In the genomic region with DNA sequence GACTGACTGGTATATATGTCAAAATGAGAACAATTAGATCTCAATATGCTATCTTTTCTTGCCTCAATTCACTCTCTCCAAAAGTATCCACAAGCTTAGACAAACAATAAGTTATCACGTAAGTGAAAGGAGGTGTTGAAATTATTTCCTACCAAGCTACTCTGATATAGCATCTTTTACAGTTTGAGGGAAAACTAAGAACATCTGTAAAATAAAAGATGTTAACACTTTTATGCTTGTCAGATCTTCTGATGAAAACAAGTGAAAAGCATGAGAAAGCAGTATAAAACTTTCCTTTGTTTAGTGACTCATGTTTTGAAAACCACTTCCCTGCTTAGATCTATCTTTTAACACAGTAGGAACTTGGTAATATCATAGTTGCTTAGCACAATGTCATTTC, we compare ENCODE assay signal across 2 cellular contexts.
TF ChIP-seq lines count a peak whose summit lies in the region.

No MANE protein-coding gene starts in this region.

TF ChIP-seq in HEK293, 187 proteins besides CTCF, POLR2A, EP300 and RAD21 (continued from another document):
- TF ChIP-seq, protein P1, sequence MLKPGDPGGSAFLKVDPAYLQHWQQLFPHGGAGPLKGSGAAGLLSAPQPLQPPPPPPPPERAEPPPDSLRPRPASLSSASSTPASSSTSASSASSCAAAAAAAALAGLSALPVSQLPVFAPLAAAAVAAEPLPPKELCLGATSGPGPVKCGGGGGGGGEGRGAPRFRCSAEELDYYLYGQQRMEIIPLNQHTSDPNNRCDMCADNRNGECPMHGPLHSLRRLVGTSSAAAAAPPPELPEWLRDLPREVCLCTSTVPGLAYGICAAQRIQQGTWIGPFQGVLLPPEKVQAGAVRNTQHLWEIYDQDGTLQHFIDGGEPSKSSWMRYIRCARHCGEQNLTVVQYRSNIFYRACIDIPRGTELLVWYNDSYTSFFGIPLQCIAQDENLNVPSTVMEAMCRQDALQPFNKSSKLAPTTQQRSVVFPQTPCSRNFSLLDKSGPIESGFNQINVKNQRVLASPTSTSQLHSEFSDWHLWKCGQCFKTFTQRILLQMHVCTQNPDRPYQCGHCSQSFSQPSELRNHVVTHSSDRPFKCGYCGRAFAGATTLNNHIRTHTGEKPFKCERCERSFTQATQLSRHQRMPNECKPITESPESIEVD (tag by site-specific recombination; IDR thresholded peaks at IDR 0.05) = peak; percentile 6; the same call in 1 of the 2 replicates
- TF ChIP-seq ZSCAN4 (tag by site-specific recombination; IDR thresholded peaks at IDR 0.05) (no peak), ZNF366 (tag by site-specific recombination; conservative IDR thresholded peaks at IDR 0.05) (no peak)

TF ChIP-seq in GM12878, 131 proteins besides CTCF, POLR2A, EP300 and RAD21 (continued from another document):
- TF ChIP-seq, protein P2, sequence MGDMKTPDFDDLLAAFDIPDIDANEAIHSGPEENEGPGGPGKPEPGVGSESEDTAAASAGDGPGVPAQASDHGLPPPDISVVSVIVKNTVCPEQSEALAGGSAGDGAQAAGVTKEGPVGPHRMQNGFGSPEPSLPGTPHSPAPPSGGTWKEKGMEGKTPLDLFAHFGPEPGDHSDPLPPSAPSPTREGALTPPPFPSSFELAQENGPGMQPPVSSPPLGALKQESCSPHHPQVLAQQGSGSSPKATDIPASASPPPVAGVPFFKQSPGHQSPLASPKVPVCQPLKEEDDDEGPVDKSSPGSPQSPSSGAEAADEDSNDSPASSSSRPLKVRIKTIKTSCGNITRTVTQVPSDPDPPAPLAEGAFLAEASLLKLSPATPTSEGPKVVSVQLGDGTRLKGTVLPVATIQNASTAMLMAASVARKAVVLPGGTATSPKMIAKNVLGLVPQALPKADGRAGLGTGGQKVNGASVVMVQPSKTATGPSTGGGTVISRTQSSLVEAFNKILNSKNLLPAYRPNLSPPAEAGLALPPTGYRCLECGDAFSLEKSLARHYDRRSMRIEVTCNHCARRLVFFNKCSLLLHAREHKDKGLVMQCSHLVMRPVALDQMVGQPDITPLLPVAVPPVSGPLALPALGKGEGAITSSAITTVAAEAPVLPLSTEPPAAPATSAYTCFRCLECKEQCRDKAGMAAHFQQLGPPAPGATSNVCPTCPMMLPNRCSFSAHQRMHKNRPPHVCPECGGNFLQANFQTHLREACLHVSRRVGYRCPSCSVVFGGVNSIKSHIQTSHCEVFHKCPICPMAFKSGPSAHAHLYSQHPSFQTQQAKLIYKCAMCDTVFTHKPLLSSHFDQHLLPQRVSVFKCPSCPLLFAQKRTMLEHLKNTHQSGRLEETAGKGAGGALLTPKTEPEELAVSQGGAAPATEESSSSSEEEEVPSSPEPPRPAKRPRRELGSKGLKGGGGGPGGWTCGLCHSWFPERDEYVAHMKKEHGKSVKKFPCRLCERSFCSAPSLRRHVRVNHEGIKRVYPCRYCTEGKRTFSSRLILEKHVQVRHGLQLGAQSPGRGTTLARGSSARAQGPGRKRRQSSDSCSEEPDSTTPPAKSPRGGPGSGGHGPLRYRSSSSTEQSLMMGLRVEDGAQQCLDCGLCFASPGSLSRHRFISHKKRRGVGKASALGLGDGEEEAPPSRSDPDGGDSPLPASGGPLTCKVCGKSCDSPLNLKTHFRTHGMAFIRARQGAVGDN (IDR thresholded peaks at IDR 0.05) = no peak
- TF ChIP-seq ZBED1 (IDR thresholded peaks at IDR 0.05; ENCODE audit: borderline replicate concordance) (no peak), IKZF2 (IDR thresholded peaks at IDR 0.05) (peak in 1 of 2 experiments; percentile 37; a peak in 1 of 4 replicates), BACH1 (IDR thresholded peaks at IDR 0.05; ENCODE audit: borderline replicate concordance) (peak; percentile 37; the same call in 1 of the 2 replicates), MEF2B (IDR thresholded peaks at IDR 0.05; ENCODE audit: partially characterized antibody, poor library complexity, severe bottlenecking) (peak; percentile 37), ESRRA (IDR thresholded peaks at IDR 0.05; ENCODE audit: low read length) (no peak), CEBPB (IDR thresholded peaks at IDR 0.05; ENCODE audit: borderline replicate concordance in 1 of 2, low read depth in 2 of 2, low read length in 2 of 2) (no peak), SMAD5 (IDR thresholded peaks at IDR 0.05; ENCODE audit: low read depth) (no peak), JUND (IDR thresholded peaks at IDR 0.05; ENCODE audit: low read depth, low read length) (no peak), STAT3 (IDR thresholded peaks at IDR 0.05; ENCODE audit: low read depth, low read length) (no peak), CHD2 (IDR thresholded peaks at IDR 0.05; ENCODE audit: borderline replicate concordance, low read depth, low read length) (no peak), RAD51 (IDR thresholded peaks at IDR 0.05) (no peak; the same call in 1 of the 2 replicates)
- TF ChIP-seq, protein P3, sequence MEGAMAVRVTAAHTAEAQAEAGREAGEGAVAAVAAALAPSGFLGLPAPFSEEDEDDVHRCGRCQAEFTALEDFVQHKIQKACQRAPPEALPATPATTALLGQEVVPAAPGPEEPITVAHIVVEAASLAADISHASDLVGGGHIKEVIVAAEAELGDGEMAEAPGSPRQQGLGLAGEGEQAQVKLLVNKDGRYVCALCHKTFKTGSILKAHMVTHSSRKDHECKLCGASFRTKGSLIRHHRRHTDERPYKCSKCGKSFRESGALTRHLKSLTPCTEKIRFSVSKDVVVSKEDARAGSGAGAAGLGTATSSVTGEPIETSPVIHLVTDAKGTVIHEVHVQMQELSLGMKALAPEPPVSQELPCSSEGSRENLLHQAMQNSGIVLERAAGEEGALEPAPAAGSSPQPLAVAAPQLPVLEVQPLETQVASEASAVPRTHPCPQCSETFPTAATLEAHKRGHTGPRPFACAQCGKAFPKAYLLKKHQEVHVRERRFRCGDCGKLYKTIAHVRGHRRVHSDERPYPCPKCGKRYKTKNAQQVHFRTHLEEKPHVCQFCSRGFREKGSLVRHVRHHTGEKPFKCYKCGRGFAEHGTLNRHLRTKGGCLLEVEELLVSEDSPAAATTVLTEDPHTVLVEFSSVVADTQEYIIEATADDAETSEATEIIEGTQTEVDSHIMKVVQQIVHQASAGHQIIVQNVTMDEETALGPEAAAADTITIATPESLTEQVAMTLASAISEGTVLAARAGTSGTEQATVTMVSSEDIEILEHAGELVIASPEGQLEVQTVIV (IDR thresholded peaks at IDR 0.05; ENCODE audit: borderline replicate concordance, partially characterized antibody) = no peak
- TF ChIP-seq, protein P4, sequence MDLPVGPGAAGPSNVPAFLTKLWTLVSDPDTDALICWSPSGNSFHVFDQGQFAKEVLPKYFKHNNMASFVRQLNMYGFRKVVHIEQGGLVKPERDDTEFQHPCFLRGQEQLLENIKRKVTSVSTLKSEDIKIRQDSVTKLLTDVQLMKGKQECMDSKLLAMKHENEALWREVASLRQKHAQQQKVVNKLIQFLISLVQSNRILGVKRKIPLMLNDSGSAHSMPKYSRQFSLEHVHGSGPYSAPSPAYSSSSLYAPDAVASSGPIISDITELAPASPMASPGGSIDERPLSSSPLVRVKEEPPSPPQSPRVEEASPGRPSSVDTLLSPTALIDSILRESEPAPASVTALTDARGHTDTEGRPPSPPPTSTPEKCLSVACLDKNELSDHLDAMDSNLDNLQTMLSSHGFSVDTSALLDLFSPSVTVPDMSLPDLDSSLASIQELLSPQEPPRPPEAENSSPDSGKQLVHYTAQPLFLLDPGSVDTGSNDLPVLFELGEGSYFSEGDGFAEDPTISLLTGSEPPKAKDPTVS (IDR thresholded peaks at IDR 0.05; ENCODE audit: low read depth, low read length) = no peak
